In the genomic region with DNA sequence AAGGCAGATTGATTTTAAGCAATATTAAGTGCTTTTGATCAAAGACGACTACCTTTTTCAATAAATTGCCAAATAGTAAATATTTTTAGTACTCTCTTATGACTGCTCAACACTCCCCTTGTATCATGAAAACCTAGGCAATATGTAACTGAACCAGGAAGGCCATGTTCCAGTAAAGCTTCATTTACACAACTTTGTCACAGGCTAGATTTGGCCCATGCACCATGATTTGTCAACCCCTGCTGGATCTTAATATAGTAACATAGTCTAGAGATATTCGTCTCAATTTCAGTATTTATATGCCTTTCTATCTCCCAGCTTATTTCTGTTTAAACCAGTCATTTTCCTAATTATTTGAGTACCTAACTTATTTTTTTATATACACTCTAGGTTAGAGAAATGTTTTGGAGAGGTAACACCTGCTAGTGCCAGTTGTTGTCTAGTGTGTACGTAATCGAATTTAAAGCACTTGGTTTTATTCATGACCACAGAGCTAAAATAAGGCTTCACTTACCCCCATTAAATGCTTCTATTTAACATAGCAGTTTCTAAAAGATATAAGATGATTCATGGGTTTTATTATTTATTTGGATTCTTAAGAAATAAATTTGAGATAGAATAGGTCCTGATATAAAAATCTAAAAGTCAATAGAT, we compare ENCODE assay signal across 2 cellular contexts.
TF ChIP-seq lines count a peak whose summit lies in the region.

No MANE protein-coding gene starts in this region.

TF ChIP-seq in HCT116, 20 proteins besides CTCF, POLR2A, EP300 and RAD21:
- no peak for TF ChIP-seq CEBPB (IDR thresholded peaks at IDR 0.05; ENCODE audit: low read depth)
- no peak for TF ChIP-seq TCF7L2 (IDR thresholded peaks at IDR 0.05; ENCODE audit: borderline replicate concordance, extremely low read depth, insufficient read depth, insufficient read length)
- no peak for TF ChIP-seq ZFX (IDR thresholded peaks at IDR 0.05)
- TF ChIP-seq, protein P1, sequence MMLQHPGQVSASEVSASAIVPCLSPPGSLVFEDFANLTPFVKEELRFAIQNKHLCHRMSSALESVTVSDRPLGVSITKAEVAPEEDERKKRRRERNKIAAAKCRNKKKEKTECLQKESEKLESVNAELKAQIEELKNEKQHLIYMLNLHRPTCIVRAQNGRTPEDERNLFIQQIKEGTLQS (IDR thresholded peaks at IDR 0.05) = no peak
- TF ChIP-seq EZH2phosphoT487 (IDR thresholded peaks at IDR 0.05; ENCODE audit: borderline replicate concordance) = no peak
- TF ChIP-seq, protein P2, sequence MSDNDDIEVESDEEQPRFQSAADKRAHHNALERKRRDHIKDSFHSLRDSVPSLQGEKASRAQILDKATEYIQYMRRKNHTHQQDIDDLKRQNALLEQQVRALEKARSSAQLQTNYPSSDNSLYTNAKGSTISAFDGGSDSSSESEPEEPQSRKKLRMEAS (IDR thresholded peaks at IDR 0.05) = no peak
- no peak for TF ChIP-seq SIN3A (IDR thresholded peaks at IDR 0.05; ENCODE audit: low read depth)
- no peak for TF ChIP-seq FOSL1 (IDR thresholded peaks at IDR 0.05; ENCODE audit: low read depth)
- TF ChIP-seq ZNF274 (IDR thresholded peaks at IDR 0.05; ENCODE audit: low read depth, low read length) = no peak
- no peak for TF ChIP-seq EZH2 (IDR thresholded peaks at IDR 0.05)
- TF ChIP-seq, protein P3, sequence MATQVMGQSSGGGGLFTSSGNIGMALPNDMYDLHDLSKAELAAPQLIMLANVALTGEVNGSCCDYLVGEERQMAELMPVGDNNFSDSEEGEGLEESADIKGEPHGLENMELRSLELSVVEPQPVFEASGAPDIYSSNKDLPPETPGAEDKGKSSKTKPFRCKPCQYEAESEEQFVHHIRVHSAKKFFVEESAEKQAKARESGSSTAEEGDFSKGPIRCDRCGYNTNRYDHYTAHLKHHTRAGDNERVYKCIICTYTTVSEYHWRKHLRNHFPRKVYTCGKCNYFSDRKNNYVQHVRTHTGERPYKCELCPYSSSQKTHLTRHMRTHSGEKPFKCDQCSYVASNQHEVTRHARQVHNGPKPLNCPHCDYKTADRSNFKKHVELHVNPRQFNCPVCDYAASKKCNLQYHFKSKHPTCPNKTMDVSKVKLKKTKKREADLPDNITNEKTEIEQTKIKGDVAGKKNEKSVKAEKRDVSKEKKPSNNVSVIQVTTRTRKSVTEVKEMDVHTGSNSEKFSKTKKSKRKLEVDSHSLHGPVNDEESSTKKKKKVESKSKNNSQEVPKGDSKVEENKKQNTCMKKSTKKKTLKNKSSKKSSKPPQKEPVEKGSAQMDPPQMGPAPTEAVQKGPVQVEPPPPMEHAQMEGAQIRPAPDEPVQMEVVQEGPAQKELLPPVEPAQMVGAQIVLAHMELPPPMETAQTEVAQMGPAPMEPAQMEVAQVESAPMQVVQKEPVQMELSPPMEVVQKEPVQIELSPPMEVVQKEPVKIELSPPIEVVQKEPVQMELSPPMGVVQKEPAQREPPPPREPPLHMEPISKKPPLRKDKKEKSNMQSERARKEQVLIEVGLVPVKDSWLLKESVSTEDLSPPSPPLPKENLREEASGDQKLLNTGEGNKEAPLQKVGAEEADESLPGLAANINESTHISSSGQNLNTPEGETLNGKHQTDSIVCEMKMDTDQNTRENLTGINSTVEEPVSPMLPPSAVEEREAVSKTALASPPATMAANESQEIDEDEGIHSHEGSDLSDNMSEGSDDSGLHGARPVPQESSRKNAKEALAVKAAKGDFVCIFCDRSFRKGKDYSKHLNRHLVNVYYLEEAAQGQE (IDR thresholded peaks at IDR 0.05; ENCODE audit: low read depth) = no peak
- TF ChIP-seq, protein P4, sequence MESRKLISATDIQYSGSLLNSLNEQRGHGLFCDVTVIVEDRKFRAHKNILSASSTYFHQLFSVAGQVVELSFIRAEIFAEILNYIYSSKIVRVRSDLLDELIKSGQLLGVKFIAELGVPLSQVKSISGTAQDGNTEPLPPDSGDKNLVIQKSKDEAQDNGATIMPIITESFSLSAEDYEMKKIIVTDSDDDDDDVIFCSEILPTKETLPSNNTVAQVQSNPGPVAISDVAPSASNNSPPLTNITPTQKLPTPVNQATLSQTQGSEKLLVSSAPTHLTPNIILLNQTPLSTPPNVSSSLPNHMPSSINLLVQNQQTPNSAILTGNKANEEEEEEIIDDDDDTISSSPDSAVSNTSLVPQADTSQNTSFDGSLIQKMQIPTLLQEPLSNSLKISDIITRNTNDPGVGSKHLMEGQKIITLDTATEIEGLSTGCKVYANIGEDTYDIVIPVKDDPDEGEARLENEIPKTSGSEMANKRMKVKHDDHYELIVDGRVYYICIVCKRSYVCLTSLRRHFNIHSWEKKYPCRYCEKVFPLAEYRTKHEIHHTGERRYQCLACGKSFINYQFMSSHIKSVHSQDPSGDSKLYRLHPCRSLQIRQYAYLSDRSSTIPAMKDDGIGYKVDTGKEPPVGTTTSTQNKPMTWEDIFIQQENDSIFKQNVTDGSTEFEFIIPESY (IDR thresholded peaks at IDR 0.05; ENCODE audit: extremely low read depth, insufficient replicate concordance, low read length) = no peak
- TF ChIP-seq CBX3 (IDR thresholded peaks at IDR 0.05; ENCODE audit: low read depth) = no peak
- TF ChIP-seq ELF1 (IDR thresholded peaks at IDR 0.05; ENCODE audit: borderline replicate concordance, low read depth) = no peak

TF ChIP-seq in GM12878, 131 proteins besides CTCF, POLR2A, EP300 and RAD21:
- TF ChIP-seq BMI1 (IDR thresholded peaks at IDR 0.05; ENCODE audit: borderline replicate concordance) = no peak
- no peak for TF ChIP-seq ATF7 (IDR thresholded peaks at IDR 0.05; ENCODE audit: low read depth)
- TF ChIP-seq POLR2AphosphoS5 (IDR thresholded peaks at IDR 0.05; ENCODE audit: low read length) = no peak
- no peak for TF ChIP-seq JUNB (IDR thresholded peaks at IDR 0.05)
- no peak for TF ChIP-seq FOXM1 (IDR thresholded peaks at IDR 0.05; ENCODE audit: low read depth, low read length)
- TF ChIP-seq, protein P5, sequence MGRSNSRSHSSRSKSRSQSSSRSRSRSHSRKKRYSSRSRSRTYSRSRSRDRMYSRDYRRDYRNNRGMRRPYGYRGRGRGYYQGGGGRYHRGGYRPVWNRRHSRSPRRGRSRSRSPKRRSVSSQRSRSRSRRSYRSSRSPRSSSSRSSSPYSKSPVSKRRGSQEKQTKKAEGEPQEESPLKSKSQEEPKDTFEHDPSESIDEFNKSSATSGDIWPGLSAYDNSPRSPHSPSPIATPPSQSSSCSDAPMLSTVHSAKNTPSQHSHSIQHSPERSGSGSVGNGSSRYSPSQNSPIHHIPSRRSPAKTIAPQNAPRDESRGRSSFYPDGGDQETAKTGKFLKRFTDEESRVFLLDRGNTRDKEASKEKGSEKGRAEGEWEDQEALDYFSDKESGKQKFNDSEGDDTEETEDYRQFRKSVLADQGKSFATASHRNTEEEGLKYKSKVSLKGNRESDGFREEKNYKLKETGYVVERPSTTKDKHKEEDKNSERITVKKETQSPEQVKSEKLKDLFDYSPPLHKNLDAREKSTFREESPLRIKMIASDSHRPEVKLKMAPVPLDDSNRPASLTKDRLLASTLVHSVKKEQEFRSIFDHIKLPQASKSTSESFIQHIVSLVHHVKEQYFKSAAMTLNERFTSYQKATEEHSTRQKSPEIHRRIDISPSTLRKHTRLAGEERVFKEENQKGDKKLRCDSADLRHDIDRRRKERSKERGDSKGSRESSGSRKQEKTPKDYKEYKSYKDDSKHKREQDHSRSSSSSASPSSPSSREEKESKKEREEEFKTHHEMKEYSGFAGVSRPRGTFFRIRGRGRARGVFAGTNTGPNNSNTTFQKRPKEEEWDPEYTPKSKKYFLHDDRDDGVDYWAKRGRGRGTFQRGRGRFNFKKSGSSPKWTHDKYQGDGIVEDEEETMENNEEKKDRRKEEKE (IDR thresholded peaks at IDR 0.05) = no peak
- TF ChIP-seq HDAC2 (IDR thresholded peaks at IDR 0.05) = no peak
